In the genomic region with DNA sequence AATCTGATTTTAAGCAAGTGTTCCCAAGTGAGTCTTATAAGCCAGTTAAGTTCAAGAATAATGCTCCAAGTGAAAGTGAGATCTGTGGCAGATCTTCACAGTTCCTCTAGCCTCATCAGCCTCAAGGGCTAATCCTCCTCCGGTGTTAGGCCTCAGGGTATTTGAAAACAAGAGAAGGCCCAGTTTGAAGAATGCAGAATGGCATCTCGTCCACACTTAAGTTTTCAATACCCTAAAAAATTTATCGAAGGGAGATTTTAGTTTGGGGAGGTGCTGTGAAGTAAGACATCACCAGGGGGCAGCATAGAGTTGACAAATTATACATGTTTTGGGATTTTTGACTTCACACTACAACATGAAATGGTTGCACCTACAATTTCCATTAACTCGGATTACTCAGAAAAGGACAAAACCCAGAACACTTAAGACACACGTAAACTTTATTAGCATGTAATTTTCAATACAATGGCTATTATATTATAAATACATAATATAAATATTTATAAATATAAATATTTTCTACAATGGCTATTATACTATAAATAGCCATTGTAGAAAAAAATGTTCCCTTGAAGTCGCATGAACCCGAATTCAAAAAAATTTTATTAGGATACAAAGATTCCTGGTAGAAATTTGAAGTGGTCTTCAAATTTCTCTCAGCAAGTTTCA, we compare ENCODE assay signal across 8 cellular contexts. TPM values are rescaled to one million over a fixed set of nuclear protein-coding genes. Genes with fewer than 3 reads are reported as not detected.
DNase-seq lines count a peak whose midpoint lies in the region; ATAC-seq, FAIRE-seq and TF ChIP-seq lines count a peak whose summit lies in the region.

No MANE protein-coding gene starts in this region.

- H3K4me3 ChIP-seq in K562 (no peak overlapping the region), left lung (no peak overlapping the region)

- H3K9me3 Mint-ChIP-seq in stimulated activated naive CD8-positive, alpha-beta T cell treated with anti-CD3 and anti-CD28 coated beads, Interleukin-15, amount 100 ng/mL, for 72 hours = no peaks in the 10 kb centered on the region

- peak; percentile 26 for ATAC-seq in GM18505 (IDR thresholded peaks at IDR 0.05; ENCODE audit: unreplicated experiment)
- peak; percentile 21 for ATAC-seq in HG03342 (IDR thresholded peaks at IDR 0.05; ENCODE audit: unreplicated experiment)
- no peak for ATAC-seq in K562
- peak; percentile 75 for ATAC-seq in left lung
- no peak for ATAC-seq in stimulated activated naive CD8-positive, alpha-beta T cell treated with anti-CD3 and anti-CD28 coated beads, Interleukin-15, amount 100 ng/mL, for 72 hours

- H3K27me3 ChIP-seq in K562 (ENCODE audit: control insufficient read depth in 2 of 2, insufficient read depth in 2 of 2, low read length in 2 of 2) (peaks cover 37% of the 10 kb centered on the region in 2 experiments), left lung (peaks cover 18 to 67% of the 10 kb centered on the region in 2 donors)

- H3K4me1 Mint-ChIP-seq in stimulated activated naive CD8-positive, alpha-beta T cell treated with anti-CD3 and anti-CD28 coated beads, Interleukin-15, amount 100 ng/mL, for 72 hours = peaks cover 47% of the 10 kb centered on the region

- peaks cover 52% of the 10 kb centered on the region for H3K27me3 Mint-ChIP-seq in stimulated activated naive CD8-positive, alpha-beta T cell treated with anti-CD3 and anti-CD28 coated beads, Interleukin-15, amount 100 ng/mL, for 72 hours

- H3K79me2 ChIP-seq in K562 (ENCODE audit: control insufficient read depth, insufficient read depth, low read length) = no peaks in the 10 kb centered on the region

- peak; percentile 75 for DNase-seq in CD1c-positive myeloid dendritic cell (ENCODE audit: extremely low spot score)
- DNase-seq in RPMI7951 (ENCODE audit: low read depth) = peak; percentile 36
- peak; percentile 33 to 62 (median 48) for DNase-seq in K562 (ENCODE audit: extremely low read depth in 1 of 4, low spot score in 3 of 4)
- no peak for DNase-seq in left lung
- DNase-seq in stimulated activated naive CD8-positive, alpha-beta T cell treated with anti-CD3 and anti-CD28 coated beads, Interleukin-15, amount 100 ng/mL, for 72 hours = peak; percentile 19 to 45
- no peak for DNase-seq in NCI-H510A (lab: John Stamatoyannopoulos, UW)

- H3K9me3 ChIP-seq in K562 (replicated peaks; ENCODE audit: control insufficient read depth, insufficient read depth, low read depth, low read length) = no peaks in the 10 kb centered on the region
- no peaks in the 10 kb centered on the region for H3K9me3 ChIP-seq in left lung

- POLR2A ChIA-PET in K562 (lab: Yijun Ruan, JAX) = interaction anchor here (1.0 kb wide), 1 partner anchor 10 kb away, joined by 3 read pairs; no protein-coding TSS in a partner anchor

- no peaks in the 10 kb centered on the region for H3K9me1 ChIP-seq in K562 (ENCODE audit: control insufficient read depth, insufficient read depth, low read length)

- no peak overlapping the region for H3K27ac Mint-ChIP-seq in stimulated activated naive CD8-positive, alpha-beta T cell treated with anti-CD3 and anti-CD28 coated beads, Interleukin-15, amount 100 ng/mL, for 72 hours

- H3K27ac ChIP-seq in K562 (ENCODE audit: extremely low read depth, low read depth, low read length) (no peak overlapping the region), left lung (no peak overlapping the region)

- WGBS in K562 (ENCODE audit: insufficient coverage, low coverage, missing lambda C conversion rate) = 2% methylated on average over 7 of the region's 7 CpGs

- in situ Hi-C loops in K562 (cut with MboI) = loop anchor here (5.0 kb wide), 1 partner anchor 85 kb away; no protein-coding TSS in a partner anchor

- peak overlapping the region; percentile 12 to 48 for H3K4me3 Mint-ChIP-seq in stimulated activated naive CD8-positive, alpha-beta T cell treated with anti-CD3 and anti-CD28 coated beads, Interleukin-15, amount 100 ng/mL, for 72 hours

- no peak overlapping the region for H3K9ac ChIP-seq in K562 (ENCODE audit: insufficient read depth in 1 of 2, low read depth in 2 of 2, low read length in 2 of 2)

- no peak for TF ChIP-seq POLR2A in GM18505 (IDR thresholded peaks at IDR 0.05; ENCODE audit: borderline replicate concordance, extremely low read depth, insufficient read depth, insufficient read length)
- no peak for TF ChIP-seq POLR2A in K562 (conservative IDR thresholded peaks at IDR 0.05)

- intact Hi-C loops in K562 (cut with micrococcal nuclease) = loop anchor here (1.0 to 10.0 kb wide), 3 partner anchors 82 to 273 kb away; no protein-coding TSS in a partner anchor
- intact Hi-C loops in left lung (cut with DNase I) = loop anchor here in 1 of 2 donors (5.0 kb wide), 1 partner anchor 95 kb away; no protein-coding TSS in a partner anchor

- H3K36me3 ChIP-seq in K562 (ENCODE audit: control insufficient read depth, insufficient read depth, low read length) (no peaks in the 10 kb centered on the region), left lung (no peaks in the 10 kb centered on the region)

- no peak for TF ChIP-seq EP300 in K562 (IDR thresholded peaks at IDR 0.05; ENCODE audit: low read length)

- H3K4me2 ChIP-seq in K562 (ENCODE audit: insufficient read depth, low read length) = no peak overlapping the region

- no TSS peak for BruUV-seq in K562 (replicated peaks; lab: Mats Ljungman, UMichigan)

- peaks cover 8% of the 10 kb centered on the region; the same call in 1 of the 2 replicates for H4K20me1 ChIP-seq in K562 (replicated peaks; ENCODE audit: control insufficient read depth, insufficient read depth, low read length)

- TF ChIP-seq RAD21 in K562 (CRISPR knock-in tag; conservative IDR thresholded peaks at IDR 0.05 in 1 of 2, IDR thresholded peaks at IDR 0.05 in 1 of 2) = peak; percentile 36 to 65

- TF ChIP-seq CTCF in K562 (IDR thresholded peaks at IDR 0.05 in 2 of 3, conservative IDR thresholded peaks at IDR 0.05 in 1 of 3; ENCODE audit: insufficient read depth in 2 of 3, low read depth in 1 of 3, low read length in 3 of 3) (peak; percentile 62 to 74 (median 63)), left lung (IDR thresholded peaks at IDR 0.05) (peak; percentile 65 to 70)

- FAIRE-seq in K562 (lab: Jason Lieb, UNC) = peak; percentile 88

- H2AFZ ChIP-seq in K562 (ENCODE audit: low read depth, low read length) = no peak overlapping the region

- CTCF ChIA-PET in K562 (lab: Yijun Ruan, JAX; ENCODE audit: low intra/inter-chr PET ratio) = interaction anchor here (0.7 to 3.5 kb wide), 5 partner anchors 81 to 784 kb away, joined by 3 to 30 read pairs (median 4); no protein-coding TSS in a partner anchor

- H3K4me1 ChIP-seq in K562 (replicated peaks in 1 of 2; ENCODE audit: control insufficient read depth in 2 of 2, insufficient read depth in 2 of 2, low read length in 2 of 2) (peaks cover 0 to 10% of the 10 kb centered on the region in 2 experiments; a peak in 3 of 5 replicates), left lung (peaks cover 0 to 29% of the 10 kb centered on the region in 2 donors)

TF ChIP-seq in K562, 482 proteins besides CTCF, POLR2A, EP300 and RAD21:
- no peak for TF ChIP-seq CBX5 (IDR thresholded peaks at IDR 0.05; ENCODE audit: borderline replicate concordance, low read depth)
- TF ChIP-seq SMC3 (conservative IDR thresholded peaks at IDR 0.05; ENCODE audit: insufficient read depth, low read depth, low read length) = peak; percentile 41; the same call in 1 of the 2 replicates
TF ChIP-seq in K562: peak in this region for 1.

RNA-seq across cellular contexts. Expression of a gene that starts 2.3 kb away (rescaled TPM):
- not detected in 2 replicates for total RNA-seq in RPMI7951 (2014; rRNA removed; shearing (Covaris generic))
- not detected in 2 replicates for total RNA-seq in K562 (2011; cell fraction: chromatin; rRNA removed; ENCODE audit: low replicate concordance)
- total RNA-seq in K562 (2011; cell fraction: nucleolus; rRNA removed) = not detected in 2 replicates
- total RNA-seq in K562 (2011; cell fraction: nucleoplasm; rRNA removed) = not detected in 2 replicates
- total RNA-seq in K562 (2014; rRNA removed) (not detected in 2 replicates), K562 (2014; rRNA removed; fragmentation: Illumina TruSeq; extraction: Trizol) (not detected in 2 replicates), K562 (2015; rRNA removed; fragmentation: Illumina TruSeq; extraction: Trizol) (not detected in 2 replicates), K562 (2021) (not detected in 2 replicates), left lung (1 to 10 TPM; 1.1 to 2.8 TPM)
- polyA plus RNA-seq in K562 (2011; rRNA removed) (not detected in 2 replicates), K562 (2014; fragmentation: Illumina TruSeq; extraction: Trizol) (not detected in 2 replicates), K562 (2014; fragmentation: Nextera tagmentation; extraction: Ambion mirVana) (not detected), K562 (2014; rRNA removed) (not detected in 2 replicates)
- not detected in 2 replicates for polyA plus RNA-seq in K562 (2011; cell fraction: cytosol; rRNA removed)
- polyA plus RNA-seq in K562 (2011; cell fraction: nucleus; rRNA removed) = 0.06 TPM in 1 of 2 replicates, not detected in the other
- polyA plus RNA-seq in K562 (2012) = 0.12 and 0.48 TPM in 2 replicates
- polyA minus RNA-seq in K562 (2011; rRNA and poly(A)+ RNA removed) = not detected in 2 replicates
- polyA minus RNA-seq in K562 (2011; cell fraction: cytosol; rRNA and poly(A)+ RNA removed) = not detected in 2 replicates
- not detected in 2 replicates for polyA minus RNA-seq in K562 (2011; cell fraction: nucleus; rRNA and poly(A)+ RNA removed)

RNA-seq across cellular contexts. Expression of a gene that starts 45.2 kb away (rescaled TPM):
- not detected in 2 replicates for total RNA-seq in RPMI7951 (2014; rRNA removed; shearing (Covaris generic))
- 0.58 and 1.0 TPM in 2 replicates for total RNA-seq in K562 (2011; cell fraction: chromatin; rRNA removed; ENCODE audit: low replicate concordance)
- total RNA-seq in K562 (2011; cell fraction: nucleolus; rRNA removed) = 0.83 TPM in 1 of 2 replicates, not detected in the other
- total RNA-seq in K562 (2011; cell fraction: nucleoplasm; rRNA removed) = 0.61 and 0.81 TPM in 2 replicates
- total RNA-seq in K562 (2014; rRNA removed) = 0.50 and 0.86 TPM in 2 replicates
- total RNA-seq in K562 (2014; rRNA removed; fragmentation: Illumina TruSeq; extraction: Trizol) = 0.76 and 0.80 TPM in 2 replicates
- total RNA-seq in K562 (2015; rRNA removed; fragmentation: Illumina TruSeq; extraction: Trizol) = 1.7 and 2.3 TPM in 2 replicates
- 1.5 TPM in 2 replicates for total RNA-seq in K562 (2021)
- 0.05 and 0.33 TPM in 2 replicates for polyA plus RNA-seq in K562 (2011; rRNA removed)
- 0.37 TPM in 1 of 2 replicates, not detected in the other for polyA plus RNA-seq in K562 (2011; cell fraction: cytosol; rRNA removed)
- 0.04 and 0.10 TPM in 2 replicates for polyA plus RNA-seq in K562 (2011; cell fraction: nucleus; rRNA removed)
- 1.4 and 1.8 TPM in 2 replicates for polyA plus RNA-seq in K562 (2012)
- 0.71 and 1.2 TPM in 2 replicates for polyA plus RNA-seq in K562 (2014; fragmentation: Illumina TruSeq; extraction: Trizol)
- 1 to 10 TPM; 2.4 to 2.5 TPM for polyA plus RNA-seq in K562 (2014; fragmentation: Nextera tagmentation; extraction: Ambion mirVana)
- polyA plus RNA-seq in K562 (2014; rRNA removed) = 0.60 and 1.2 TPM in 2 replicates
- polyA minus RNA-seq in K562 (2011; rRNA and poly(A)+ RNA removed) = 0.95 TPM in 1 of 2 replicates, not detected in the other
- not detected in 2 replicates for polyA minus RNA-seq in K562 (2011; cell fraction: cytosol; rRNA and poly(A)+ RNA removed)
- polyA minus RNA-seq in K562 (2011; cell fraction: nucleus; rRNA and poly(A)+ RNA removed) = 0.11 and 0.27 TPM in 2 replicates
- under 1 TPM; 0.32 to 0.58 TPM for total RNA-seq in left lung

Comparison
In these comparisons a context has a peak if more than half of its experiments do, and no peak if none do; other contexts are left out.
1. DNase-seq: peak in CD1c-positive myeloid dendritic cell (single experiment), RPMI7951 (single experiment), K562 (4 of 4) and stimulated activated naive CD8-positive, alpha-beta T cell treated with anti-CD3 and anti-CD28 coated beads, Interleukin-15, amount 100 ng/mL, for 72 hours (2 of 2); none in left lung (0 of 2) and NCI-H510A (single experiment).
2. ATAC-seq: peak in GM18505 (single experiment), HG03342 (single experiment) and left lung (single experiment); none in K562 (single experiment) and stimulated activated naive CD8-positive, alpha-beta T cell treated with anti-CD3 and anti-CD28 coated beads, Interleukin-15, amount 100 ng/mL, for 72 hours (single experiment).